ENCODE assay signal across 17 cellular contexts in genomic region chr5:68891718-68892117, GRCh38.
A peak's percentile ranks its signal among the peaks of the same experiment; 100 is the strongest.
DNase-seq lines count a peak whose midpoint lies in the region; ATAC-seq and TF ChIP-seq lines count a peak whose summit lies in the region.
"Had no signal": no experiment of that assay in that cellular context is flagged by ENCODE, and none has a peak within 500 bp of the region (broad histone marks: within the 10 kb centered on the region; RNA-seq: fewer than 3 reads in every experiment).

No MANE protein-coding gene starts in this region.

- peak; percentile 63 for ATAC-seq in activated CD8-positive, alpha-beta memory T cell treated with anti-CD3 and anti-CD28 coated beads, Interleukin-2, amount 10 ng/mL, durations not matched to agents 7 days and 5 days
- ATAC-seq in GM19463 (IDR thresholded peaks at IDR 0.05; ENCODE audit: unreplicated experiment) (peak; percentile 83), foreskin keratinocyte (no peak)
- ATAC-seq in naive thymus-derived CD4-positive, alpha-beta T cell: peak; percentile 48
- ATAC-seq: HCT116, heart right ventricle, Panc1, right lobe of liver had no signal

- H3K36me3 Mint-ChIP-seq in activated CD8-positive, alpha-beta memory T cell treated with anti-CD3 and anti-CD28 coated beads, Interleukin-2, amount 10 ng/mL, durations not matched to agents 7 days and 5 days: peaks cover 1% of the 10 kb centered on the region
- H3K36me3 Mint-ChIP-seq in naive thymus-derived CD4-positive, alpha-beta T cell: peaks cover 0 to 6% (median 0%) of the 10 kb centered on the region in 5 donors

- H3K27ac Mint-ChIP-seq in activated CD8-positive, alpha-beta memory T cell treated with anti-CD3 and anti-CD28 coated beads, Interleukin-2, amount 10 ng/mL, durations not matched to agents 7 days and 5 days: peak overlapping the region; percentile 30
- H3K27ac Mint-ChIP-seq in naive thymus-derived CD4-positive, alpha-beta T cell: peak overlapping the region in 1 of 9 donors; percentile 73
- H3K27ac Mint-ChIP-seq: nephron had no signal

- no peak overlapping the region for H3K4me3 Mint-ChIP-seq in activated CD8-positive, alpha-beta memory T cell treated with anti-CD3 and anti-CD28 coated beads, Interleukin-2, amount 10 ng/mL, durations not matched to agents 7 days and 5 days
- H3K4me3 Mint-ChIP-seq in naive thymus-derived CD4-positive, alpha-beta T cell: peak overlapping the region in 1 of 10 donors; percentile 39
- H3K4me3 Mint-ChIP-seq: nephron had no signal

- no peak overlapping the region for H3K27ac ChIP-seq in naive thymus-derived CD4-positive, alpha-beta T cell (ENCODE audit: low read depth, low read length)
- no peak overlapping the region for H3K27ac ChIP-seq in foreskin keratinocyte
- H3K27ac ChIP-seq: heart right ventricle, left ventricle myocardium inferior, right lobe of liver had no signal

- intact Hi-C loops in naive thymus-derived CD4-positive, alpha-beta T cell (cut with micrococcal nuclease): loop anchor here (2.0 to 5.0 kb wide), 2 partner anchors 117 to 604 kb away; no protein-coding TSS in a partner anchor

- H3K4me1 Mint-ChIP-seq in activated CD8-positive, alpha-beta memory T cell treated with anti-CD3 and anti-CD28 coated beads, Interleukin-2, amount 10 ng/mL, durations not matched to agents 7 days and 5 days: peaks cover 20% of the 10 kb centered on the region
- peaks cover 3 to 60% (median 32%) of the 10 kb centered on the region in 7 donors for H3K4me1 Mint-ChIP-seq in naive thymus-derived CD4-positive, alpha-beta T cell
- H3K4me1 Mint-ChIP-seq: nephron had no signal

- no peak for TF ChIP-seq CTCF in foreskin keratinocyte (conservative IDR thresholded peaks at IDR 0.05)

- CTCF ChIA-PET in activated CD8-positive, alpha-beta memory T cell treated with anti-CD3 and anti-CD28 coated beads, Interleukin-2, amount 10 ng/mL, durations not matched to agents 7 days and 5 days (lab: Charles Lee): no interaction called here
- CTCF ChIA-PET in naive thymus-derived CD4-positive, alpha-beta T cell (lab: Charles Lee): no interaction called here

- no peaks in the 10 kb centered on the region for H3K27me3 ChIP-seq in naive thymus-derived CD4-positive, alpha-beta T cell (ENCODE audit: control insufficient read depth in 2 of 2, insufficient read depth in 2 of 2, low read length in 2 of 2)
- no peaks in the 10 kb centered on the region for H3K27me3 ChIP-seq in foreskin keratinocyte
- H3K27me3 ChIP-seq: heart right ventricle, right lobe of liver had no signal

- peak; percentile 64 for DNase-seq in activated CD8-positive, alpha-beta memory T cell treated with anti-CD3 and anti-CD28 coated beads, Interleukin-2, amount 10 ng/mL, durations not matched to agents 7 days and 5 days
- no peak for DNase-seq in activated CD8-positive, alpha-beta memory T cell treated with anti-CD3 and anti-CD28 coated beads for 24 hours
- peak; percentile 42 for DNase-seq in Jurkat, Clone E6-1 (ENCODE audit: low read depth, low spot score)
- DNase-seq in naive thymus-derived CD4-positive, alpha-beta T cell: peak in 4 of 9 donors; percentile 3 to 32 (median 27)
- no peak for DNase-seq in NCI-H1436 treated with DMSO at 0.1 percent for 48 hours (lab: John Stamatoyannopoulos, UW)
- DNase-seq in cerebellar nuclear complex (lab: John Stamatoyannopoulos, UW): no peak
- no peak for DNase-seq in foreskin keratinocyte
- DNase-seq: ACHN; activated CD8-positive, alpha-beta memory T cell treated with anti-CD3 and anti-CD28 coated beads, Interleukin-2, amount 50 U/mL, for 4 hours; caudate nucleus; heart right ventricle; left ventricle myocardium inferior; right lobe of liver had no signal

- no peak overlapping the region for H3K4me3 ChIP-seq in Jurkat, Clone E6-1 (ENCODE audit: low read length)
- H3K4me3 ChIP-seq in naive thymus-derived CD4-positive, alpha-beta T cell (ENCODE audit: low read length): no peak overlapping the region
- H3K4me3 ChIP-seq: heart right ventricle, left ventricle myocardium inferior, right lobe of liver had no signal

- no peaks in the 10 kb centered on the region for H3K9me3 Mint-ChIP-seq in activated CD8-positive, alpha-beta memory T cell treated with anti-CD3 and anti-CD28 coated beads, Interleukin-2, amount 10 ng/mL, durations not matched to agents 7 days and 5 days (ENCODE audit: low read depth)
- H3K9me3 Mint-ChIP-seq in naive thymus-derived CD4-positive, alpha-beta T cell: peaks cover 0 to 5% (median 0%) of the 10 kb centered on the region in 11 donors
- H3K9me3 Mint-ChIP-seq: nephron had no signal

- no peaks in the 10 kb centered on the region for H3K4me1 ChIP-seq in naive thymus-derived CD4-positive, alpha-beta T cell (ENCODE audit: control insufficient read depth in 2 of 2, insufficient read depth in 2 of 2, low read length in 2 of 2)
- no peaks in the 10 kb centered on the region for H3K4me1 ChIP-seq in foreskin keratinocyte
- H3K4me1 ChIP-seq: heart right ventricle, left ventricle myocardium inferior, right lobe of liver had no signal

- H3K36me3 ChIP-seq in naive thymus-derived CD4-positive, alpha-beta T cell (ENCODE audit: control insufficient read depth in 2 of 3, insufficient read depth in 3 of 3, low read length in 3 of 3): no peaks in the 10 kb centered on the region
- H3K36me3 ChIP-seq: heart right ventricle, left ventricle myocardium inferior, right lobe of liver had no signal

- H3K27me3 Mint-ChIP-seq in activated CD8-positive, alpha-beta memory T cell treated with anti-CD3 and anti-CD28 coated beads, Interleukin-2, amount 10 ng/mL, durations not matched to agents 7 days and 5 days: no peaks in the 10 kb centered on the region
- H3K27me3 Mint-ChIP-seq in naive thymus-derived CD4-positive, alpha-beta T cell: no peaks in the 10 kb centered on the region

- no peaks in the 10 kb centered on the region for H3K9me3 ChIP-seq in naive thymus-derived CD4-positive, alpha-beta T cell (ENCODE audit: control insufficient read depth in 2 of 3, low read length in 3 of 3)
- H3K9me3 ChIP-seq: heart right ventricle, left ventricle myocardium inferior, right lobe of liver had no signal

- POLR2A ChIA-PET in naive thymus-derived CD4-positive, alpha-beta T cell (lab: Charles Lee): interaction anchor here (0.8 kb wide), 1 partner anchor 51 kb away, joined by 3 read pairs; no protein-coding TSS in a partner anchor

Comparison
In these comparisons a context has a peak if more than half of its experiments do, and no peak if none do; other contexts are left out.
1. DNase-seq: peak in activated CD8-positive, alpha-beta memory T cell treated with anti-CD3 and anti-CD28 coated beads, Interleukin-2, amount 10 ng/mL, durations not matched to agents 7 days and 5 days (single experiment) and Jurkat, Clone E6-1 (single experiment); none in activated CD8-positive, alpha-beta memory T cell treated with anti-CD3 and anti-CD28 coated beads for 24 hours (single experiment), NCI-H1436 treated with DMSO at 0.1 percent for 48 hours (single experiment), cerebellar nuclear complex (0 of 2) and foreskin keratinocyte (0 of 2).